In the genomic region with DNA sequence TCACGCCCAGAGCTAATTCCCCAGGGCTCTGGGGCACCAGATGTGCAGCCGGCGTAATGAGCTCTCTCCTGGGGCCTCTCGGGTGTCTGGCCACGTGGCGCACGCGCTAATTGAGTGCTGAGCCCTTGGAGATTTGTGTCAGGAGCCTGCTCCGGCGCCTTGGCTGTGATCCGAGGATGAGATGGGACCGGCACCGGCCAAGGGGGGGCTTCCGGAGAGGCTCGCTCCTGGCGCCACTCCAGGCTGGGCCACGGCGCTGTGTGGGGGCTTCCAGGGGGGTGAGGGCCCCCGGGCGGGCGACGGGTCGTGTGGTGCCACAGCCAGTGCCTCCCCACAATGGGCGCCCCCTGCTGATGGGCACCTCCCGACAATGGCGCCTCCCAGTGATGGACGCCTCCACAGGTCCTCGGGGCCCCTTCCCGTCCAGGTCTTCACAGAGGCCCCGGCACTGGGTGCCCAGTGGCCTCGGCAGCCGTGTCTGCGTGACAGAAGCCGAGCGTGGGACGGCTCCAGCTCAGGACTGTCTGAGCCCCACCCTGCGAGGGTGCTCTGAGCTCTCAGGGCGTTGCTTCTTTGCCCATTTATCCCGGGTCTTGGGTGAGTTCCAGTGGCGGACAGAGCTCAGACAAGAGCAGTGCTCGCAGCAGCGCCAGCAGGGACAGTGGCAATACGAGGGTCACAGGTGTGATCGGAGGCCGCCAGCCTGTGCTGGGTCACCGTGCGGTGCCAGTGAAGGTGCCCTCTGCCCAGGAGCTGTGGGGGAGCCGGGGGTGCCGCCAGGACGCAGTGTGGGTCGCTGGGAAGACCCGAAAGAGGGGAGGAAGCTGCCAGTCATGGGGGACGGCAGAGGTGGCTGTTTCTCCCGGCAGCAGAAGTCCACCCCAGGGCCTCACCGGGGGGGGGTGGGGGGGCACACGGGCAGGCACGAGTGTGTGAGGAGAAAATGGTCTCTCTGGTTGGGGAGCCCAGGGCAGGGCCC, we compare ENCODE assay signal across 1 cellular context.
TF ChIP-seq lines count a peak whose summit lies in the region.

No MANE protein-coding gene starts in this region.

TF ChIP-seq in HepG2, 621 proteins besides CTCF, POLR2A, EP300 and RAD21:
- TF ChIP-seq, protein P1, sequence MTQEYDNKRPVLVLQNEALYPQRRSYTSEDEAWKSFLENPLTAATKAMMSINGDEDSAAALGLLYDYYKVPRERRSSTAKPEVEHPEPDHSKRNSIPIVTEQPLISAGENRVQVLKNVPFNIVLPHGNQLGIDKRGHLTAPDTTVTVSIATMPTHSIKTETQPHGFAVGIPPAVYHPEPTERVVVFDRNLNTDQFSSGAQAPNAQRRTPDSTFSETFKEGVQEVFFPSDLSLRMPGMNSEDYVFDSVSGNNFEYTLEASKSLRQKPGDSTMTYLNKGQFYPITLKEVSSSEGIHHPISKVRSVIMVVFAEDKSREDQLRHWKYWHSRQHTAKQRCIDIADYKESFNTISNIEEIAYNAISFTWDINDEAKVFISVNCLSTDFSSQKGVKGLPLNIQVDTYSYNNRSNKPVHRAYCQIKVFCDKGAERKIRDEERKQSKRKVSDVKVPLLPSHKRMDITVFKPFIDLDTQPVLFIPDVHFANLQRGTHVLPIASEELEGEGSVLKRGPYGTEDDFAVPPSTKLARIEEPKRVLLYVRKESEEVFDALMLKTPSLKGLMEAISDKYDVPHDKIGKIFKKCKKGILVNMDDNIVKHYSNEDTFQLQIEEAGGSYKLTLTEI (CRISPR knock-in tag; conservative IDR thresholded peaks at IDR 0.05), result no peak
- TF ChIP-seq ZNF879 (CRISPR knock-in tag; IDR thresholded peaks at IDR 0.05) (no peak), ARNT2 (CRISPR knock-in tag; IDR thresholded peaks at IDR 0.05; ENCODE audit: low read depth) (no peak), FOXO1 (CRISPR knock-in tag; IDR thresholded peaks at IDR 0.05) (no peak), REL (CRISPR knock-in tag; conservative IDR thresholded peaks at IDR 0.05) (no peak), ZNF350 (CRISPR knock-in tag; IDR thresholded peaks at IDR 0.05; ENCODE audit: borderline replicate concordance, low read depth) (no peak), REPIN1 (CRISPR knock-in tag; IDR thresholded peaks at IDR 0.05; ENCODE audit: borderline replicate concordance, low read depth) (no peak)
- TF ChIP-seq, protein P2, sequence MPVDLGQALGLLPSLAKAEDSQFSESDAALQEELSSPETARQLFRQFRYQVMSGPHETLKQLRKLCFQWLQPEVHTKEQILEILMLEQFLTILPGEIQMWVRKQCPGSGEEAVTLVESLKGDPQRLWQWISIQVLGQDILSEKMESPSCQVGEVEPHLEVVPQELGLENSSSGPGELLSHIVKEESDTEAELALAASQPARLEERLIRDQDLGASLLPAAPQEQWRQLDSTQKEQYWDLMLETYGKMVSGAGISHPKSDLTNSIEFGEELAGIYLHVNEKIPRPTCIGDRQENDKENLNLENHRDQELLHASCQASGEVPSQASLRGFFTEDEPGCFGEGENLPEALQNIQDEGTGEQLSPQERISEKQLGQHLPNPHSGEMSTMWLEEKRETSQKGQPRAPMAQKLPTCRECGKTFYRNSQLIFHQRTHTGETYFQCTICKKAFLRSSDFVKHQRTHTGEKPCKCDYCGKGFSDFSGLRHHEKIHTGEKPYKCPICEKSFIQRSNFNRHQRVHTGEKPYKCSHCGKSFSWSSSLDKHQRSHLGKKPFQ (CRISPR knock-in tag; IDR thresholded peaks at IDR 0.05; ENCODE audit: insufficient replicate concordance), result no peak
- TF ChIP-seq, protein P3, sequence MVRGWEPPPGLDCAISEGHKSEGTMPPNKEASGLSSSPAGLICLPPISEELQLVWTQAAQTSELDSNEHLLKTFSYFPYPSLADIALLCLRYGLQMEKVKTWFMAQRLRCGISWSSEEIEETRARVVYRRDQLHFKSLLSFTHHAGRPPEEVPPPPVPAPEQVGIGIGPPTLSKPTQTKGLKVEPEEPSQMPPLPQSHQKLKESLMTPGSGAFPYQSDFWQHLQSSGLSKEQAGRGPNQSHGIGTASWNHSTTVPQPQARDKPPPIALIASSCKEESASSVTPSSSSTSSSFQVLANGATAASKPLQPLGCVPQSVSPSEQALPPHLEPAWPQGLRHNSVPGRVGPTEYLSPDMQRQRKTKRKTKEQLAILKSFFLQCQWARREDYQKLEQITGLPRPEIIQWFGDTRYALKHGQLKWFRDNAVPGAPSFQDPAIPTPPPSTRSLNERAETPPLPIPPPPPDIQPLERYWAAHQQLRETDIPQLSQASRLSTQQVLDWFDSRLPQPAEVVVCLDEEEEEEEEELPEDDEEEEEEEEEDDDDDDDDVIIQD (CRISPR knock-in tag; IDR thresholded peaks at IDR 0.05; ENCODE audit: low read depth), result no peak
- TF ChIP-seq, protein P4, sequence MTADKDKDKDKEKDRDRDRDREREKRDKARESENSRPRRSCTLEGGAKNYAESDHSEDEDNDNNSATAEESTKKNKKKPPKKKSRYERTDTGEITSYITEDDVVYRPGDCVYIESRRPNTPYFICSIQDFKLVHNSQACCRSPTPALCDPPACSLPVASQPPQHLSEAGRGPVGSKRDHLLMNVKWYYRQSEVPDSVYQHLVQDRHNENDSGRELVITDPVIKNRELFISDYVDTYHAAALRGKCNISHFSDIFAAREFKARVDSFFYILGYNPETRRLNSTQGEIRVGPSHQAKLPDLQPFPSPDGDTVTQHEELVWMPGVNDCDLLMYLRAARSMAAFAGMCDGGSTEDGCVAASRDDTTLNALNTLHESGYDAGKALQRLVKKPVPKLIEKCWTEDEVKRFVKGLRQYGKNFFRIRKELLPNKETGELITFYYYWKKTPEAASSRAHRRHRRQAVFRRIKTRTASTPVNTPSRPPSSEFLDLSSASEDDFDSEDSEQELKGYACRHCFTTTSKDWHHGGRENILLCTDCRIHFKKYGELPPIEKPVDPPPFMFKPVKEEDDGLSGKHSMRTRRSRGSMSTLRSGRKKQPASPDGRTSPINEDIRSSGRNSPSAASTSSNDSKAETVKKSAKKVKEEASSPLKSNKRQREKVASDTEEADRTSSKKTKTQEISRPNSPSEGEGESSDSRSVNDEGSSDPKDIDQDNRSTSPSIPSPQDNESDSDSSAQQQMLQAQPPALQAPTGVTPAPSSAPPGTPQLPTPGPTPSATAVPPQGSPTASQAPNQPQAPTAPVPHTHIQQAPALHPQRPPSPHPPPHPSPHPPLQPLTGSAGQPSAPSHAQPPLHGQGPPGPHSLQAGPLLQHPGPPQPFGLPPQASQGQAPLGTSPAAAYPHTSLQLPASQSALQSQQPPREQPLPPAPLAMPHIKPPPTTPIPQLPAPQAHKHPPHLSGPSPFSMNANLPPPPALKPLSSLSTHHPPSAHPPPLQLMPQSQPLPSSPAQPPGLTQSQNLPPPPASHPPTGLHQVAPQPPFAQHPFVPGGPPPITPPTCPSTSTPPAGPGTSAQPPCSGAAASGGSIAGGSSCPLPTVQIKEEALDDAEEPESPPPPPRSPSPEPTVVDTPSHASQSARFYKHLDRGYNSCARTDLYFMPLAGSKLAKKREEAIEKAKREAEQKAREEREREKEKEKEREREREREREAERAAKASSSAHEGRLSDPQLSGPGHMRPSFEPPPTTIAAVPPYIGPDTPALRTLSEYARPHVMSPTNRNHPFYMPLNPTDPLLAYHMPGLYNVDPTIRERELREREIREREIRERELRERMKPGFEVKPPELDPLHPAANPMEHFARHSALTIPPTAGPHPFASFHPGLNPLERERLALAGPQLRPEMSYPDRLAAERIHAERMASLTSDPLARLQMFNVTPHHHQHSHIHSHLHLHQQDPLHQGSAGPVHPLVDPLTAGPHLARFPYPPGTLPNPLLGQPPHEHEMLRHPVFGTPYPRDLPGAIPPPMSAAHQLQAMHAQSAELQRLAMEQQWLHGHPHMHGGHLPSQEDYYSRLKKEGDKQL (CRISPR knock-in tag; IDR thresholded peaks at IDR 0.05; ENCODE audit: low read depth), result no peak
